27 cellular contexts compared by ENCODE assay signal in genomic region chr20:45366631-45367030, GRCh38. TPM values are rescaled to one million over a fixed set of nuclear protein-coding genes. Genes with fewer than 3 reads are reported as not detected.
DNase-seq lines count a peak whose midpoint lies in the region; ATAC-seq and TF ChIP-seq lines count a peak whose summit lies in the region.
"Had no signal": no experiment of that assay in that cellular context is flagged by ENCODE, and none has a peak within 500 bp of the region (broad histone marks: within the 10 kb centered on the region; RNA-seq: fewer than 3 reads in every experiment).

No MANE protein-coding gene starts in this region.

- no peak for ATAC-seq in stimulated activated effector memory CD8-positive, alpha-beta T cell treated with anti-CD3 and anti-CD28 coated beads, Interleukin-12 subunit alpha, Interleukin-12 subunit beta, amount 100 ng/mL, for 72 hours
- no peak for ATAC-seq in effector memory CD8-positive, alpha-beta T cell (replicated peaks)
- ATAC-seq: activated CD8-positive, alpha-beta memory T cell treated with anti-CD3 and anti-CD28 coated beads, Interleukin-2, amount 10 ng/mL, durations not matched to agents 7 days and 5 days; left cardiac atrium; mucosa of descending colon; right lobe of liver had no signal

- no peaks in the 10 kb centered on the region for H3K9me3 ChIP-seq in OCI-LY7 (ENCODE audit: low read length)
- H3K9me3 ChIP-seq: breast epithelium, mucosa of descending colon, right lobe of liver had no signal

- TF ChIP-seq CTCF in OCI-LY7 (conservative IDR thresholded peaks at IDR 0.05; ENCODE audit: low read length) = no peak

- peaks cover 35% of the 10 kb centered on the region for H3K36me3 ChIP-seq in OCI-LY7 (ENCODE audit: insufficient read depth, low read length)

- H3K9me2 ChIP-seq in OCI-LY7 (ENCODE audit: insufficient read depth, low read length) = no peaks in the 10 kb centered on the region

- DNase-seq in activated naive CD4-positive, alpha-beta T cell (lab: John Stamatoyannopoulos, UW) = no peak
- DNase-seq in OCI-LY7 (ENCODE audit: low spot score) = no peak
- DNase-seq in immature natural killer cell = no peak
- DNase-seq in stimulated activated effector memory CD8-positive, alpha-beta T cell treated with anti-CD3 and anti-CD28 coated beads, Interleukin-12 subunit alpha, Interleukin-12 subunit beta, amount 100 ng/mL, for 72 hours (ENCODE audit: low spot score in 2 of 2) = no peak
- no peak for DNase-seq in stimulated activated CD4-positive, alpha-beta T cell treated with anti-CD3 and anti-CD28 coated beads, Interleukin-4, amount 100 ng/mL, for 24 hours
- DNase-seq in effector memory CD8-positive, alpha-beta T cell = no peak
- DNase-seq in LoVo (ENCODE audit: low spot score) = no peak
- DNase-seq: activated CD4-positive, alpha-beta T cell treated with anti-CD3 and anti-CD28 coated beads for 1 hour; activated CD8-positive, alpha-beta memory T cell treated with anti-CD3 and anti-CD28 coated beads, Interleukin-2, amount 10 ng/mL, durations not matched to agents 7 days and 5 days; activated naive CD4-positive, alpha-beta T cell treated with anti-CD3 and anti-CD28 coated beads for 36 hours; effector CD4-positive, alpha-beta T cell; hippocampal formation; left cardiac atrium; mucosa of descending colon; NCI-H146; NCI-H345; NCI-H69; Right ventricle myocardium superior; stimulated activated CD4-positive, alpha-beta T cell treated with anti-CD3 and anti-CD28 coated beads, Interleukin-12 subunit alpha, Interleukin-12 subunit beta, amount 100 ng/mL, for 4 hours; stimulated activated CD4-positive, alpha-beta T cell treated with anti-CD3 and anti-CD28 coated beads, Interleukin-2, amount 100 ng/mL, for 48 hours; trophoblast cell had no signal

- BruUV-seq in OCI-LY7 (replicated peaks; lab: Mats Ljungman, UMichigan) = no TSS peak

- peak overlapping the region; percentile 19 for H3K4me3 Mint-ChIP-seq in activated naive CD4-positive, alpha-beta T cell treated with anti-CD3 and anti-CD28 coated beads, Interleukin-2, amount 50 U/mL, for 24 hours
- no peak overlapping the region for H3K4me3 Mint-ChIP-seq in immature natural killer cell
- H3K4me3 Mint-ChIP-seq in stimulated activated effector memory CD8-positive, alpha-beta T cell treated with anti-CD3 and anti-CD28 coated beads, Interleukin-12 subunit alpha, Interleukin-12 subunit beta, amount 100 ng/mL, for 72 hours = no peak overlapping the region
- no peak overlapping the region for H3K4me3 Mint-ChIP-seq in effector memory CD8-positive, alpha-beta T cell
- H3K4me3 Mint-ChIP-seq: activated CD8-positive, alpha-beta memory T cell treated with anti-CD3 and anti-CD28 coated beads, Interleukin-2, amount 10 ng/mL, durations not matched to agents 7 days and 5 days; activated naive CD4-positive, alpha-beta T cell treated with anti-CD3 and anti-CD28 coated beads for 36 hours had no signal

- H3K4me3 ChIP-seq in OCI-LY7 (ENCODE audit: low read depth, low read length, poor library complexity, severe bottlenecking) = no peak overlapping the region
- H3K4me3 ChIP-seq: breast epithelium, lung, mucosa of descending colon, right lobe of liver had no signal

- H3K27me3 Mint-ChIP-seq in activated naive CD4-positive, alpha-beta T cell treated with anti-CD3 and anti-CD28 coated beads, Interleukin-2, amount 50 U/mL, for 24 hours = no peaks in the 10 kb centered on the region
- H3K27me3 Mint-ChIP-seq in immature natural killer cell (ENCODE audit: low read depth in 3 of 3) = peaks cover 5 to 15% (median 10%) of the 10 kb centered on the region in 3 donors
- no peaks in the 10 kb centered on the region for H3K27me3 Mint-ChIP-seq in effector memory CD8-positive, alpha-beta T cell
- H3K27me3 Mint-ChIP-seq: progenitor cell of endocrine pancreas had no signal

- H3K9me3 Mint-ChIP-seq in activated naive CD4-positive, alpha-beta T cell treated with anti-CD3 and anti-CD28 coated beads, Interleukin-2, amount 50 U/mL, for 24 hours = no peaks in the 10 kb centered on the region
- no peaks in the 10 kb centered on the region for H3K9me3 Mint-ChIP-seq in immature natural killer cell
- H3K9me3 Mint-ChIP-seq in stimulated activated effector memory CD8-positive, alpha-beta T cell treated with anti-CD3 and anti-CD28 coated beads, Interleukin-12 subunit alpha, Interleukin-12 subunit beta, amount 100 ng/mL, for 72 hours = no peaks in the 10 kb centered on the region
- H3K9me3 Mint-ChIP-seq in effector memory CD8-positive, alpha-beta T cell = no peaks in the 10 kb centered on the region
- H3K9me3 Mint-ChIP-seq: activated naive CD4-positive, alpha-beta T cell treated with anti-CD3 and anti-CD28 coated beads for 36 hours; IgD-negative memory B cell had no signal

- H4K20me1 ChIP-seq in OCI-LY7 (ENCODE audit: insufficient read depth, low read length) = peaks cover 9% of the 10 kb centered on the region; the same call in 1 of the 2 replicates

- no peak overlapping the region for H2AFZ ChIP-seq in OCI-LY7 (ENCODE audit: low read length)

- H3K4me2 ChIP-seq in OCI-LY7 (ENCODE audit: low read length) = peak overlapping the region; percentile 87

- POLR2A ChIA-PET in OCI-LY7 (lab: Charles Lee) = interaction anchor here (0.6 to 0.8 kb wide), 2 partner anchors 31 to 49 kb away, joined by 3 to 4 read pairs; no protein-coding TSS in a partner anchor

- no peaks in the 10 kb centered on the region for H3K36me3 Mint-ChIP-seq in activated naive CD4-positive, alpha-beta T cell treated with anti-CD3 and anti-CD28 coated beads, Interleukin-2, amount 50 U/mL, for 24 hours
- H3K36me3 Mint-ChIP-seq in immature natural killer cell = peaks cover 4 to 27% (median 7%) of the 10 kb centered on the region in 3 donors
- H3K36me3 Mint-ChIP-seq in stimulated activated effector memory CD8-positive, alpha-beta T cell treated with anti-CD3 and anti-CD28 coated beads, Interleukin-12 subunit alpha, Interleukin-12 subunit beta, amount 100 ng/mL, for 72 hours = peaks cover 72% of the 10 kb centered on the region
- H3K36me3 Mint-ChIP-seq in effector memory CD8-positive, alpha-beta T cell (ENCODE audit: insufficient read depth) = peaks cover 59% of the 10 kb centered on the region

- intact Hi-C loops in OCI-LY7 (cut with micrococcal nuclease; ENCODE audit: unreplicated experiment) = loop anchor here (5.0 kb wide), 1 partner anchor 606 kb away; the partner anchor contains the start of gene ZNF335

- H3K27ac ChIP-seq in OCI-LY7 (ENCODE audit: low read depth, low read length, poor library complexity, severe bottlenecking) = no peak overlapping the region
- H3K27ac ChIP-seq: breast epithelium, right lobe of liver had no signal

- H3K4me1 Mint-ChIP-seq in activated naive CD4-positive, alpha-beta T cell treated with anti-CD3 and anti-CD28 coated beads, Interleukin-2, amount 50 U/mL, for 24 hours = peaks cover 70% of the 10 kb centered on the region
- peaks cover 62 to 70% of the 10 kb centered on the region in 2 donors for H3K4me1 Mint-ChIP-seq in immature natural killer cell
- H3K4me1 Mint-ChIP-seq in stimulated activated effector memory CD8-positive, alpha-beta T cell treated with anti-CD3 and anti-CD28 coated beads, Interleukin-12 subunit alpha, Interleukin-12 subunit beta, amount 100 ng/mL, for 72 hours = peaks cover 59% of the 10 kb centered on the region
- H3K4me1 Mint-ChIP-seq in effector memory CD8-positive, alpha-beta T cell (ENCODE audit: low read depth in 2 of 2) = peaks cover 45 to 47% of the 10 kb centered on the region in 2 donors

- peaks cover 8% of the 10 kb centered on the region; the same call in 1 of the 2 replicates for H3K79me2 ChIP-seq in OCI-LY7 (ENCODE audit: insufficient read depth, low read depth, low read length)

- H3K4me1 ChIP-seq in OCI-LY7 (ENCODE audit: insufficient read depth, low read length, poor library complexity, severe bottlenecking) = peaks cover 71% of the 10 kb centered on the region

- CTCF ChIA-PET in OCI-LY7 (lab: Charles Lee; ENCODE audit: unreplicated experiment) = no interaction called here

- H3K27ac Mint-ChIP-seq in activated naive CD4-positive, alpha-beta T cell treated with anti-CD3 and anti-CD28 coated beads, Interleukin-2, amount 50 U/mL, for 24 hours = peak overlapping the region; percentile 83
- peak overlapping the region; percentile 7 to 90 (median 66) for H3K27ac Mint-ChIP-seq in immature natural killer cell
- H3K27ac Mint-ChIP-seq in stimulated activated effector memory CD8-positive, alpha-beta T cell treated with anti-CD3 and anti-CD28 coated beads, Interleukin-12 subunit alpha, Interleukin-12 subunit beta, amount 100 ng/mL, for 72 hours = peak overlapping the region; percentile 74
- H3K27ac Mint-ChIP-seq in effector memory CD8-positive, alpha-beta T cell = peak overlapping the region in 1 of 2 donors; percentile 75
- H3K27ac Mint-ChIP-seq: activated CD8-positive, alpha-beta memory T cell treated with anti-CD3 and anti-CD28 coated beads, Interleukin-2, amount 10 ng/mL, durations not matched to agents 7 days and 5 days; activated naive CD4-positive, alpha-beta T cell treated with anti-CD3 and anti-CD28 coated beads for 36 hours; progenitor cell of endocrine pancreas had no signal

RNA-seq across cellular contexts. Expression of gene SYS1, which starts 3.7 kb away (rescaled TPM):
- 22.3 and 37.6 TPM in 2 replicates for total RNA-seq in OCI-LY7 (2014; rRNA removed; shearing (Covaris generic))
- 8.6 and 9.6 TPM in 2 replicates for total RNA-seq in OCI-LY7 (2022)
- polyA plus RNA-seq in immature natural killer cell = 10 to 100 TPM; 32.6 to 52.4 (median 47.1) TPM

RNA-seq across cellular contexts. Expression of gene TP53TG5, which starts 11.5 kb away (rescaled TPM):
- total RNA-seq in OCI-LY7 (2014; rRNA removed; shearing (Covaris generic)) = not detected in 2 replicates
- not detected in 2 replicates for total RNA-seq in OCI-LY7 (2022)
- polyA plus RNA-seq in immature natural killer cell = under 1 TPM in 2 of 3 donors, not detected in 1; 0.09 to 0.22 TPM
- total RNA-seq: lung, progenitor cell of endocrine pancreas, right lobe of liver had no signal
- polyA plus RNA-seq: IgD-negative memory B cell had no signal

RNA-seq across cellular contexts. Expression of gene SDC4, which starts 18.4 kb away (rescaled TPM):
- not detected in 2 replicates for total RNA-seq in OCI-LY7 (2014; rRNA removed; shearing (Covaris generic))
- not detected in 2 replicates for total RNA-seq in OCI-LY7 (2022)
- under 1 TPM in 2 of 3 donors, not detected in 1; 0.56 to 0.69 TPM for polyA plus RNA-seq in immature natural killer cell
- polyA plus RNA-seq: IgD-negative memory B cell had no signal

RNA-seq across cellular contexts. Expression of gene DBNDD2, which starts 41.5 kb away (rescaled TPM):
- total RNA-seq in OCI-LY7 (2014; rRNA removed; shearing (Covaris generic)) = 0.57 TPM in 1 of 2 replicates, not detected in the other
- not detected in 2 replicates for total RNA-seq in OCI-LY7 (2022)
- 10 to 100 TPM; 11.0 to 24.5 (median 18.0) TPM for polyA plus RNA-seq in immature natural killer cell
- polyA plus RNA-seq: IgD-negative memory B cell had no signal

RNA-seq across cellular contexts. Expression of gene PIGT, which starts 49.3 kb away (rescaled TPM):
- total RNA-seq in OCI-LY7 (2014; rRNA removed; shearing (Covaris generic)) = 75.7 and 104 TPM in 2 replicates
- 79.4 and 89.2 TPM in 2 replicates for total RNA-seq in OCI-LY7 (2022)
- polyA plus RNA-seq in immature natural killer cell = 100 to 1,000 TPM; 105 to 190 (median 164) TPM
